ENCODE assay signal across 24 cellular contexts in the genomic region with DNA sequence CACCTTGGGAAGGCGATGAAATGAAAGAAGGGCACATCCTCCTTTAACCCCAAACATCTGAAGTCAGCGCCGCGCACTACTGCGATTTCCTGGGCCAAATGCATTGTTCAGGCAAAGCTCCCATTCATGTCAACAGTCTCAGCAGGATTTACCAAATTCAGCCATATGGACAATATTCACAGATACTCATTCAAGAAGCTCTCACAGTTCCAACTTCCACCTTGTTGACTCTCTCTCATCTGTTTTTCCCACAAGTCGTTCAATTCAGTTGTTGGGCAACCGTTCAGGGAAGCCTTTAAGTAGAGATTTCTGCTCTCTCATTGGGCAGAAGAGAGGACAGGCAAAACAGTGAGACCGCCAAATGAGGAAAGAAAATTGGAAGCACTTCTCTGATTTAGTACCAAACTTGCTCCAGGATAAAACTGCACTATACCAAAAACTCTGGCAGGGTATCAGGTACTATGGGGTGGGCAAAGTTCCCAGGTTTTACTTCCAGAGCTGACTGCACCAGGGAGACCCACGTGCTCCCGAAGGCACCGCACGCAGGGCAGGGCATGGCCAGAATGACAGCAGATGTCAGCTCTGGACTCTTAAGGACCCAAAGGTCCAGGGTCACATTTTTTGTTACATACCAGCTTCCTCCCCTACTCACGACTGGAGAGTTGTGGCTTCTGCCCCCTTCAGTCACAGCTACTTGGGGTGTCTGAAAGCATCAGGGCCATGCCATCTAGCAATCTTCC.
DNase-seq lines count a peak whose midpoint lies in the region; ATAC-seq and TF ChIP-seq lines count a peak whose summit lies in the region.
"Had no signal": no experiment of that assay in that cellular context is flagged by ENCODE, and none has a peak within 500 bp of the region (broad histone marks: within the 10 kb centered on the region; RNA-seq: fewer than 3 reads in every experiment).

No MANE protein-coding gene starts in this region.

- CTCF ChIA-PET in AG04449 (lab: Yijun Ruan, JAX) = interaction anchor here (0.8 to 3.7 kb wide), 4 partner anchors 13 to 178 kb away, joined by 3 to 16 read pairs (median 4); no protein-coding TSS in a partner anchor
- CTCF ChIA-PET in PC-3 (lab: Charles Lee) = no interaction called here
- CTCF ChIA-PET in A673 (lab: Charles Lee) = no interaction called here

- H2AK5ac ChIP-seq in neuronal stem cell (ENCODE audit: low read depth, low read length) = no peak overlapping the region

- H3K27ac Mint-ChIP-seq in chondrocyte (ENCODE audit: unreplicated experiment) = peak overlapping the region; percentile 93
- H3K27ac Mint-ChIP-seq: CD4-positive, CD25-positive, alpha-beta regulatory T cell; endodermal cell had no signal

- no peaks in the 10 kb centered on the region for H3K79me1 ChIP-seq in neuronal stem cell (ENCODE audit: low read depth, low read length)

- H3K14ac ChIP-seq in neuronal stem cell (ENCODE audit: low read length) = no peak overlapping the region

- no peak overlapping the region for H3K4me3 Mint-ChIP-seq in chondrocyte (ENCODE audit: unreplicated experiment)
- H3K4me3 Mint-ChIP-seq: CD4-positive, CD25-positive, alpha-beta regulatory T cell; endodermal cell had no signal

- peaks cover 3% of the 10 kb centered on the region for H3K36me3 Mint-ChIP-seq in chondrocyte (ENCODE audit: low read depth)

- H3K4me2 ChIP-seq in PC-3 (ENCODE audit: low read length) (peak overlapping the region; percentile 23; the same call in 1 of the 2 replicates), neuronal stem cell (ENCODE audit: insufficient read depth, low read length, poor library complexity, severe bottlenecking) (no peak overlapping the region)

- no peaks in the 10 kb centered on the region for H3K79me2 ChIP-seq in PC-3 (ENCODE audit: low read length)

- no peak overlapping the region for H2BK15ac ChIP-seq in neuronal stem cell (ENCODE audit: low read length)

- no peaks in the 10 kb centered on the region for H3K27me3 Mint-ChIP-seq in chondrocyte (ENCODE audit: low read depth)
- H3K27me3 Mint-ChIP-seq: CD4-positive, CD25-positive, alpha-beta regulatory T cell had no signal

- no peak overlapping the region for H2BK120ac ChIP-seq in neuronal stem cell (ENCODE audit: low read depth, low read length)

- POLR2A ChIA-PET in AG04449 (lab: Yijun Ruan, JAX) (interaction anchor here (0.9 to 1.0 kb wide), 2 partner anchors 10 to 52 kb away, joined by 3 read pairs; no protein-coding TSS in a partner anchor), PC-3 (lab: Charles Lee; ENCODE audit: unreplicated experiment) (interaction anchor here (0.6 kb wide), 1 partner anchor 33 kb away, joined by 3 read pairs; no protein-coding TSS in a partner anchor), A673 (lab: Charles Lee; ENCODE audit: low non-redundant PET) (no interaction called here)

- no peaks in the 10 kb centered on the region for H3K9me2 ChIP-seq in PC-3 (replicated peaks; ENCODE audit: low read length)

- H3K4me1 ChIP-seq in PC-3 (ENCODE audit: insufficient read depth, low read length) (peaks cover 13% of the 10 kb centered on the region), neuronal stem cell (ENCODE audit: control insufficient read depth in 2 of 2, insufficient read depth in 1 of 2, low read depth in 1 of 2, low read length in 2 of 2) (peaks cover 0 to 3% of the 10 kb centered on the region in 2 donors), A673 (ENCODE audit: insufficient read depth, low read length, poor library complexity, severe bottlenecking) (no peaks in the 10 kb centered on the region)
- H3K4me1 ChIP-seq: heart left ventricle, vagina had no signal

- H4K91ac ChIP-seq in neuronal stem cell (ENCODE audit: low read depth, low read length, poor library complexity) = no peak overlapping the region

- DNase-seq in AG04449 (ENCODE audit: low read depth, low spot score) (peak; percentile 19), PC-3 (peak; percentile 7), chondrocyte (ENCODE audit: low spot score) (no peak), neuronal stem cell (ENCODE audit: low spot score) (no peak), MV-4-11 (lab: John Stamatoyannopoulos, UW) (no peak), DMS53 treated with DMSO at 0.1 percent for 48 hours (lab: John Stamatoyannopoulos, UW; ENCODE audit: unreplicated experiment) (no peak), NCI-H1417 (lab: John Stamatoyannopoulos, UW) (no peak), A673 (ENCODE audit: low spot score) (no peak)
- DNase-seq: activated CD8-positive, alpha-beta memory T cell treated with anti-CD3 and anti-CD28 coated beads for 24 hours; activated naive CD4-positive, alpha-beta T cell treated with anti-CD3 and anti-CD28 coated beads, Interleukin-2, amount 50 U/mL, for 16 hours; activated T-cell treated with anti-CD3 and anti-CD28 coated beads, Interleukin-2, amount 50 U/mL, for 48 hours; CD4-positive, CD25-positive, alpha-beta regulatory T cell; endodermal cell; heart left ventricle; KBM-7; NCI-H1930; NK-92 treated with Interleukin-12 subunit alpha and Interleukin-12 subunit beta, amount 100 ng/mL, for 24 hours; stimulated activated CD4-positive, alpha-beta T cell treated with anti-CD3 and anti-CD28 coated beads, Interleukin-15, amount 100 ng/mL, for 24 hours; T1000 had no signal

- TF ChIP-seq CTCF in AG04449 (IDR thresholded peaks at IDR 0.05; ENCODE audit: insufficient read depth, low read length, missing control alignments) = no peak
- no peak for TF ChIP-seq CTCF in PC-3 (conservative IDR thresholded peaks at IDR 0.05; ENCODE audit: low read depth, low read length)
- no peak for TF ChIP-seq CTCF in chondrocyte (IDR thresholded peaks at IDR 0.05)
- no peak for TF ChIP-seq CTCF in A673 (conservative IDR thresholded peaks at IDR 0.05; ENCODE audit: low read depth, low read length)

- H3K4me3 ChIP-seq in AG04449 (ENCODE audit: low read depth, low read length) (no peak overlapping the region), PC-3 (ENCODE audit: low read length) (no peak overlapping the region), neuronal stem cell (ENCODE audit: low read length in 2 of 2) (no peak overlapping the region), A673 (ENCODE audit: low read depth, low read length, poor library complexity, severe bottlenecking) (no peak overlapping the region)
- H3K4me3 ChIP-seq: coronary artery, GM12878, heart left ventricle, vagina had no signal

- H3K9ac ChIP-seq in PC-3 (ENCODE audit: low read length) (no peak overlapping the region), neuronal stem cell (ENCODE audit: low read depth, low read length, poor library complexity) (no peak overlapping the region)

- H2BK5ac ChIP-seq in neuronal stem cell (ENCODE audit: low read length) = no peak overlapping the region

- H3K36me3 ChIP-seq in PC-3 (ENCODE audit: low read depth, low read length) = no peaks in the 10 kb centered on the region
- no peaks in the 10 kb centered on the region for H3K36me3 ChIP-seq in neuronal stem cell (replicated peaks in 1 of 2; ENCODE audit: control insufficient read depth in 2 of 2, insufficient read depth in 2 of 2, low read length in 2 of 2)
- no peaks in the 10 kb centered on the region for H3K36me3 ChIP-seq in A673 (ENCODE audit: insufficient read depth, low read length, poor library complexity, severe bottlenecking)
- H3K36me3 ChIP-seq: heart left ventricle, neutrophil, vagina had no signal

- no peaks in the 10 kb centered on the region for H4K20me1 ChIP-seq in PC-3 (ENCODE audit: low read length)

- no peak overlapping the region for H3K23ac ChIP-seq in neuronal stem cell (ENCODE audit: low read depth, low read length, poor library complexity)

- H3F3A ChIP-seq in PC-3 (ENCODE audit: low read length, unreplicated experiment) = no peaks in the 10 kb centered on the region

- no peak overlapping the region for H3K4ac ChIP-seq in neuronal stem cell (ENCODE audit: low read length)

- H3K9me3 ChIP-seq in PC-3 (ENCODE audit: low read length) (no peaks in the 10 kb centered on the region), neuronal stem cell (replicated peaks in 1 of 2; ENCODE audit: control insufficient read depth in 2 of 2, insufficient read depth in 1 of 2, low read depth in 1 of 2, low read length in 2 of 2) (peaks cover 2 to 4% of the 10 kb centered on the region in 2 donors), A673 (ENCODE audit: low read depth, low read length, poor library complexity, severe bottlenecking) (no peaks in the 10 kb centered on the region)
- H3K9me3 ChIP-seq: heart left ventricle, neutrophil, vagina had no signal

- H3K18ac ChIP-seq in neuronal stem cell (ENCODE audit: low read length) = no peak overlapping the region

- H2AFZ ChIP-seq in PC-3 (ENCODE audit: low read length) (0 out of 2 replicates have a peak overlapping the region, but pooled peaks have one; percentile 10), neuronal stem cell (ENCODE audit: low read length) (peak overlapping the region; percentile 8)

- H3K27ac ChIP-seq in PC-3 (ENCODE audit: low read length) = peak overlapping the region; percentile 39; the same call in 1 of the 2 replicates
- no peak overlapping the region for H3K27ac ChIP-seq in neuronal stem cell (replicated peaks; ENCODE audit: low read length)
- no peak overlapping the region for H3K27ac ChIP-seq in A673 (ENCODE audit: low read depth, low read length, poor library complexity, severe bottlenecking)
- H3K27ac ChIP-seq: coronary artery, heart left ventricle, neutrophil, vagina had no signal

- no peak; the same call in 1 of the 2 replicates for ATAC-seq in PC-3
- ATAC-seq: activated CD4-positive, CD25-positive, alpha-beta regulatory T cell treated with anti-CD3 and anti-CD28 coated beads, Interleukin-2, amount 50 U/mL, for 24 hours; GM12878 had no signal

- peaks cover 3% of the 10 kb centered on the region for H3K9me3 Mint-ChIP-seq in chondrocyte (ENCODE audit: low read depth)

- H3K27me3 ChIP-seq in PC-3 (ENCODE audit: low read length) = no peaks in the 10 kb centered on the region
- H3K27me3 ChIP-seq in neuronal stem cell (ENCODE audit: control insufficient read depth in 3 of 3, insufficient read depth in 3 of 3, low read depth in 1 of 3, low read length in 3 of 3) = no peaks in the 10 kb centered on the region
- H3K27me3 ChIP-seq in A673 (replicated peaks; ENCODE audit: insufficient read depth, low read depth, low read length, poor library complexity) = no peaks in the 10 kb centered on the region
- H3K27me3 ChIP-seq: heart left ventricle, neutrophil, vagina had no signal

- no peak overlapping the region for H2BK12ac ChIP-seq in neuronal stem cell (ENCODE audit: low read length)

- H3K4me1 Mint-ChIP-seq in chondrocyte (ENCODE audit: low read depth) = peaks cover 23% of the 10 kb centered on the region
- H3K4me1 Mint-ChIP-seq: CD4-positive, CD25-positive, alpha-beta regulatory T cell; endodermal cell had no signal

- no peak overlapping the region for H4K8ac ChIP-seq in neuronal stem cell (ENCODE audit: low read depth, low read length)

- intact Hi-C loops in PC-3 (cut with micrococcal nuclease) (no loop called here), A673 (cut with micrococcal nuclease; ENCODE audit: unreplicated experiment) (no loop called here)

- no CpG with 5 or more reads among the region's 13 CpGs for WGBS in neuronal stem cell (ENCODE audit: extremely low coverage in 2 of 2, insufficient read length in 2 of 2, insufficient replicate concordance in 1 of 2), 2 donors

- no TSS peak for BruUV-seq in PC-3 (replicated peaks; lab: Mats Ljungman, UMichigan)
- no TSS peak for BruUV-seq in A673 (replicated peaks; lab: Mats Ljungman, UMichigan)

Comparison
In these comparisons a context has a peak if more than half of its experiments do, and no peak if none do; other contexts are left out.
1. DNase-seq: peak in AG04449 (single experiment) and PC-3 (single experiment); none in chondrocyte (single experiment), neuronal stem cell (single experiment), MV-4-11 (single experiment), DMS53 treated with DMSO at 0.1 percent for 48 hours (single experiment), NCI-H1417 (0 of 3) and A673 (single experiment).